8 cellular contexts compared by ENCODE assay signal in genomic region chr3:185824051-185824466, GRCh38. TPM values are rescaled to one million over a fixed set of nuclear protein-coding genes. Genes with fewer than 3 reads are reported as not detected.
A peak's percentile ranks its signal among the peaks of the same experiment; 100 is the strongest.
DNase-seq lines count a peak whose midpoint lies in the region; ATAC-seq, FAIRE-seq and TF ChIP-seq lines count a peak whose summit lies in the region.

No MANE protein-coding gene starts in this region.

- H3K9me2 ChIP-seq in PC-9 (ENCODE audit: insufficient read depth), result no peaks in the 10 kb centered on the region

- H3K4me2 ChIP-seq in PC-9, result peak overlapping the region; percentile 83

- TF ChIP-seq POLR2A in GM12892 (IDR thresholded peaks at IDR 0.05; ENCODE audit: low read depth, low read length), result no peak

- H3K9me3 ChIP-seq in PC-9 (ENCODE audit: insufficient read depth, low read depth), result no peaks in the 10 kb centered on the region; the same call in 1 of the 2 replicates
- no peaks in the 10 kb centered on the region for H3K9me3 ChIP-seq in mucosa of descending colon

- peak overlapping the region; percentile 86 for H3K27ac ChIP-seq in PC-9
- H3K27ac ChIP-seq in dorsolateral prefrontal cortex, result no peak overlapping the region

- POLR2A ChIA-PET in PC-9 (lab: Charles Lee; ENCODE audit: unreplicated experiment), result interaction anchor here (0.6 to 1.5 kb wide), 5 partner anchors 28 to 349 kb away, joined by 5 to 55 read pairs (median 8); no protein-coding TSS in a partner anchor

- no peaks in the 10 kb centered on the region for H3K27me3 ChIP-seq in PC-9 (ENCODE audit: insufficient read depth, low read depth)
- peaks cover 4 to 81% (median 65%) of the 10 kb centered on the region in 45 donors for H3K27me3 ChIP-seq in dorsolateral prefrontal cortex

- no peak for TF ChIP-seq CTCF in PC-9 (conservative IDR thresholded peaks at IDR 0.05)
- TF ChIP-seq CTCF in dorsolateral prefrontal cortex (IDR thresholded peaks at IDR 0.05 in 54 of 56, conservative IDR thresholded peaks at IDR 0.05 in 2 of 56; ENCODE audit: low read depth in 1 of 56, partially characterized antibody in 56 of 56), result no peak
- TF ChIP-seq CTCF in mucosa of descending colon (IDR thresholded peaks at IDR 0.05), result no peak

- H2AFZ ChIP-seq in PC-9, result peak overlapping the region; percentile 67

- no peak for FAIRE-seq in GM12892 (lab: Jason Lieb, UNC)

- H3K36me3 ChIP-seq in PC-9 (ENCODE audit: low read depth), result peaks cover 19% of the 10 kb centered on the region; the same call in 1 of the 2 replicates
- H3K36me3 ChIP-seq in mucosa of descending colon (ENCODE audit: low read depth), result no peaks in the 10 kb centered on the region

- DNase-seq in GM12892 (ENCODE audit: insufficient read length) (peak; percentile 20), PC-9 (peak in 1 of 2 experiments; percentile 46), dorsolateral prefrontal cortex (no peak), mucosa of descending colon (peak; percentile 42 to 64 (median 59)), kidney glomerular epithelial cell (lab: John Stamatoyannopoulos, UW) (no peak), NCI-H774 (lab: John Stamatoyannopoulos, UW) (no peak), NCI-H2196 treated with DMSO at 0.1 percent for 48 hours (lab: John Stamatoyannopoulos, UW; ENCODE audit: unreplicated experiment) (no peak)
- DNase-seq in activated effector memory CD4-positive, alpha-beta T cell treated with anti-CD3 and anti-CD28 coated beads, Interleukin-2, amount 50 U/mL, for 16 hours, result no peak

- H3K4me3 ChIP-seq in PC-9 (peak overlapping the region; percentile 99), dorsolateral prefrontal cortex (peak overlapping the region in 58 of 59 donors; percentile 7 to 72 (median 52)), mucosa of descending colon (peak overlapping the region; percentile 54)

- no TSS peak for BruUV-seq in PC-9 (replicated peaks; lab: Mats Ljungman, UMichigan)

- intact Hi-C loops in PC-9 (cut with micrococcal nuclease; ENCODE audit: unreplicated experiment), result loop anchor here (1.0 to 5.0 kb wide), 4 partner anchors 37 to 147 kb away; no protein-coding TSS in a partner anchor
- intact Hi-C loops in dorsolateral prefrontal cortex (cut with DNase I), result no loop called here
- intact Hi-C loops in mucosa of descending colon (cut with DNase I, micrococcal nuclease), result no loop called here

- H3F3A ChIP-seq in PC-9 (ENCODE audit: insufficient read depth, low read depth), result peaks cover 36% of the 10 kb centered on the region

- CTCF ChIA-PET in PC-9 (lab: Charles Lee), result interaction anchor here (0.6 to 0.8 kb wide), 2 partner anchors 119 to 1341 kb away, joined by 3 to 4 read pairs; no protein-coding TSS in a partner anchor

- peak; percentile 8 for ATAC-seq in mucosa of descending colon

- peaks cover 31% of the 10 kb centered on the region for H4K20me1 ChIP-seq in PC-9 (ENCODE audit: insufficient read depth)

- peaks cover 77% of the 10 kb centered on the region for H3K79me2 ChIP-seq in PC-9 (ENCODE audit: low read depth)

- peaks cover 47% of the 10 kb centered on the region for H3K4me1 ChIP-seq in PC-9 (replicated peaks; ENCODE audit: insufficient read depth)
- peaks cover 16% of the 10 kb centered on the region for H3K4me1 ChIP-seq in mucosa of descending colon (ENCODE audit: low read depth)

RNA-seq across cellular contexts. Expression of gene IGF2BP2, which starts 0.8 kb away (rescaled TPM):
- not detected for polyA plus RNA-seq in GM12892 (2012; ENCODE audit: missing spikeins)
- total RNA-seq in PC-9 (2021) (140 and 150 TPM in 2 replicates), dorsolateral prefrontal cortex (1 to 10 TPM in 57 of 120 experiments, under 1 TPM in 58, not detected in 5; 0.11 to 6.5 (median 0.98) TPM), mucosa of descending colon (10 to 100 TPM; 26.7 to 67.4 (median 42.1) TPM)

Comparison
In these comparisons a context has a peak if more than half of its experiments do, and no peak if none do; other contexts are left out.
1. DNase-seq: peak in GM12892 (single experiment) and mucosa of descending colon (3 of 3); none in dorsolateral prefrontal cortex (0 of 10), kidney glomerular epithelial cell (single experiment), NCI-H774 (single experiment), activated effector memory CD4-positive, alpha-beta T cell treated with anti-CD3 and anti-CD28 coated beads, Interleukin-2, amount 50 U/mL, for 16 hours (single experiment) and NCI-H2196 treated with DMSO at 0.1 percent for 48 hours (single experiment).
2. Peak in every context shown above with its lines, with median percentiles within 50 percentile points of each other: H3K4me3 ChIP-seq.